ENCODE assay signal across 8 cellular contexts in genomic region chr6:113632220-113632864, GRCh38.
A peak's percentile ranks its signal among the peaks of the same experiment; 100 is the strongest.
DNase-seq lines count a peak whose midpoint lies in the region; ATAC-seq lines count a peak whose summit lies in the region.

No MANE protein-coding gene starts in this region.

- intact Hi-C loops in posterior cingulate gyrus (cut with DNase I), result no loop called here

- DNase-seq in DMS53 (lab: John Stamatoyannopoulos, UW) (peak; percentile 90), glomerular endothelial cell (ENCODE audit: extremely low read depth, low read depth, low spot score) (peak; percentile 87), skeletal muscle cell (ENCODE audit: low read depth) (peak; percentile 85), posterior cingulate gyrus (no peak), NCI-H774 (lab: John Stamatoyannopoulos, UW) (no peak)
- DNase-seq in activated CD4-positive, alpha-beta T cell treated with anti-CD3 and anti-CD28 coated beads, Interleukin-2, amount 50 U/mL, for 4 hours, result peak; percentile 23 to 24

- ATAC-seq in GM21381 (IDR thresholded peaks at IDR 0.05; ENCODE audit: unreplicated experiment) (peak; percentile 34), HG03575 (IDR thresholded peaks at IDR 0.05; ENCODE audit: extremely low read depth, insufficient number of reproducible peaks, low FRiP score, unreplicated experiment) (peak; percentile 18)

- H3K4me3 ChIP-seq in skeletal muscle cell (ENCODE audit: low read depth, low read length), result peak overlapping the region; percentile 31

Comparison
In these comparisons a context has a peak if more than half of its experiments do, and no peak if none do; other contexts are left out.
1. DNase-seq: peak in DMS53 (single experiment), activated CD4-positive, alpha-beta T cell treated with anti-CD3 and anti-CD28 coated beads, Interleukin-2, amount 50 U/mL, for 4 hours (2 of 2), glomerular endothelial cell (single experiment) and skeletal muscle cell (single experiment); none in posterior cingulate gyrus (0 of 10) and NCI-H774 (single experiment).